In the genomic region with DNA sequence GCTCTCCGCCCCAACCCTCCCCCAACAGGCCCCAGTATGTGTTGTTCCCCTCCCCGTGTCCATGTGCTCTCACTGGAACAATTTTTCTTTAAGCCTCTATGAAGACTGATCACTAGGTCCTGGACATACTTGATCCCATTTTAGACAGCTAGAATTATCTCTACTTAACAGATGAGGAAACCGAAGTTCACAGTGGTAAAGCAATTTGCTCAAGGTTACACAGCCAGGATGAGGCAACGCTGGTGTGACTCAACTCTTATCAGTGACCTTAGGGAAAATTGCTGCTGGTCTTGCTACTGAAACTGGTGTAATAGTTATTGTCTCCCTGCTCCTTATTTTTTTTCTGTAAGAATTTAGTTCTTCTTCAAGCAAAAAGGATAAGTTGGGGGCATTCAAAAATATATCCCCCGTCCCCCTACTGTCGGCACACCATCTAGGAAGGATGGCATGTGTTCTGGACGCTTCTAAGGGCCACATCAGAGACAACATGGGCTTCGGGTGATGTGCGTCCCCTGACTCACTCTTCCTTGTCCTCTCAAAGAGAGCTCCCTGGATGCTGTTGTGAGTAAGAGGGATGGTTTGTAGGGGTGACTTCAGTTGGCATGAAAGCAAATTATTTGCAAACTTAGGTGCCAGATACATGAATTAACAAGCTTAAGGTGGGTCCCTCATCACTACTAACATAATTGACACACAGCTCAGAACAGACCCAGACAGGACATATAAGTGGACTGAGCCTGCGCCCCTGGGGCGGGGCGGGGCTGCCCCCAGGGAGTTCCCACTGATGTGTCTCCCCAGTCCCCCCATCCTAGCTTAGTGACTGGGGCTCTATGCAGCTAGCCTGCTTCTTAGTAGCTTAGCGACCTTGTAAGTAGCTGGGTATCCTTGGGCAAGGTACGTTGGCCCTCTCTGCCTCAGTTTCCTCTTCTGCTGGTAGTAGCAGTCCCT, we compare ENCODE assay signal across 1 cellular context.
A peak's percentile ranks its signal among the peaks of the same experiment; 100 is the strongest.
TF ChIP-seq lines count a peak whose summit lies in the region.

No MANE protein-coding gene starts in this region.

TF ChIP-seq in K562, 482 proteins besides CTCF, POLR2A, EP300 and RAD21 (continued from another document and continues in another):
- TF ChIP-seq, protein P1, sequence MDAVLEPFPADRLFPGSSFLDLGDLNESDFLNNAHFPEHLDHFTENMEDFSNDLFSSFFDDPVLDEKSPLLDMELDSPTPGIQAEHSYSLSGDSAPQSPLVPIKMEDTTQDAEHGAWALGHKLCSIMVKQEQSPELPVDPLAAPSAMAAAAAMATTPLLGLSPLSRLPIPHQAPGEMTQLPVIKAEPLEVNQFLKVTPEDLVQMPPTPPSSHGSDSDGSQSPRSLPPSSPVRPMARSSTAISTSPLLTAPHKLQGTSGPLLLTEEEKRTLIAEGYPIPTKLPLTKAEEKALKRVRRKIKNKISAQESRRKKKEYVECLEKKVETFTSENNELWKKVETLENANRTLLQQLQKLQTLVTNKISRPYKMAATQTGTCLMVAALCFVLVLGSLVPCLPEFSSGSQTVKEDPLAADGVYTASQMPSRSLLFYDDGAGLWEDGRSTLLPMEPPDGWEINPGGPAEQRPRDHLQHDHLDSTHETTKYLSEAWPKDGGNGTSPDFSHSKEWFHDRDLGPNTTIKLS (IDR thresholded peaks at IDR 0.05; ENCODE audit: borderline replicate concordance, low read depth): no peak; the same call in 1 of the 2 replicates
- TF ChIP-seq FOXK2 (conservative IDR thresholded peaks at IDR 0.05 in 1 of 2, IDR thresholded peaks at IDR 0.05 in 1 of 2; ENCODE audit: low read depth in 2 of 2) (peak in 1 of 2 experiments; percentile 23; a peak in 2 of 4 replicates), HIVEP1 (CRISPR knock-in tag; IDR thresholded peaks at IDR 0.05) (no peak), PHF21A (IDR thresholded peaks at IDR 0.05; ENCODE audit: borderline replicate concordance, low read depth) (no peak), RHOXF2B (CRISPR knock-in tag; conservative IDR thresholded peaks at IDR 0.05) (no peak), ZNF311 (CRISPR knock-in tag; IDR thresholded peaks at IDR 0.05) (0 out of 2 replicates have a peak, but pooled peaks have one; percentile 24), YBX1 (IDR thresholded peaks at IDR 0.05) (no peak), IFI16 (CRISPR knock-in tag; IDR thresholded peaks at IDR 0.05) (no peak), CSDE1 (IDR thresholded peaks at IDR 0.05) (no peak), HDAC1 (IDR thresholded peaks at IDR 0.05) (peak in 1 of 2 experiments; percentile 45; a peak in 1 of 4 replicates), CBFA2T3 (IDR thresholded peaks at IDR 0.05) (peak; percentile 94), ZNF384 (IDR thresholded peaks at IDR 0.05; ENCODE audit: low read depth, low read length) (no peak), ZC3H11A (IDR thresholded peaks at IDR 0.05; ENCODE audit: low read depth, low read length) (no peak), STAT5A (IDR thresholded peaks at IDR 0.05; ENCODE audit: borderline replicate concordance, low read length) (peak; percentile 88), RCOR1 (IDR thresholded peaks at IDR 0.05; ENCODE audit: borderline replicate concordance in 1 of 2, low read depth in 2 of 2, low read length in 2 of 2) (peak in 1 of 2 experiments; percentile 87; a peak in 2 of 4 replicates), LCOR (CRISPR knock-in tag; IDR thresholded peaks at IDR 0.05) (no peak), JUNB (CRISPR knock-in tag; conservative IDR thresholded peaks at IDR 0.05) (no peak), ESRRA (IDR thresholded peaks at IDR 0.05; ENCODE audit: borderline replicate concordance, low read depth) (peak; percentile 97), MAFK (IDR thresholded peaks at IDR 0.05; ENCODE audit: low read length) (no peak), TRIM28 (IDR thresholded peaks at IDR 0.05) (peak; percentile 56; the same call in 1 of the 2 replicates), BACH1 (tag; IDR thresholded peaks at IDR 0.05) (0 out of 2 replicates have a peak, but pooled peaks have one; percentile 16), NEUROD1 (IDR thresholded peaks at IDR 0.05; ENCODE audit: borderline replicate concordance, low read depth, low read length, partially characterized antibody) (peak; percentile 87), BRD9 (IDR thresholded peaks at IDR 0.05; ENCODE audit: low read depth, partially characterized antibody) (peak; percentile 77), RAD51 (IDR thresholded peaks at IDR 0.05; ENCODE audit: borderline replicate concordance, low read depth) (peak; percentile 26; the same call in 1 of the 2 replicates), ETV1 (tag; conservative IDR thresholded peaks at IDR 0.05; ENCODE audit: low read depth) (peak; percentile 30; the same call in 1 of the 2 replicates), ZNF699 (CRISPR knock-in tag; IDR thresholded peaks at IDR 0.05; ENCODE audit: insufficient replicate concordance) (no peak), GTF2E2 (tag; IDR thresholded peaks at IDR 0.05) (peak; percentile 82; the same call in 1 of the 2 replicates), NR2C2 (CRISPR knock-in tag; IDR thresholded peaks at IDR 0.05) (no peak), NR2C2 (tag; IDR thresholded peaks at IDR 0.05) (peak; percentile 92), SAP30 (IDR thresholded peaks at IDR 0.05; ENCODE audit: borderline replicate concordance, insufficient read depth, low read depth, low read length, poor library complexity, severe bottlenecking) (no peak), RNF2 (IDR thresholded peaks at IDR 0.05) (peak; percentile 88), ETV5 (CRISPR knock-in tag; IDR thresholded peaks at IDR 0.05; ENCODE audit: low read depth) (no peak; the same call in 1 of the 2 replicates), SMARCA4 (IDR thresholded peaks at IDR 0.05) (peak; percentile 99), MEF2D (tag; conservative IDR thresholded peaks at IDR 0.05; ENCODE audit: low read depth) (peak; percentile 79), DPF2 (IDR thresholded peaks at IDR 0.05) (peak; percentile 99)
- TF ChIP-seq, protein P2, sequence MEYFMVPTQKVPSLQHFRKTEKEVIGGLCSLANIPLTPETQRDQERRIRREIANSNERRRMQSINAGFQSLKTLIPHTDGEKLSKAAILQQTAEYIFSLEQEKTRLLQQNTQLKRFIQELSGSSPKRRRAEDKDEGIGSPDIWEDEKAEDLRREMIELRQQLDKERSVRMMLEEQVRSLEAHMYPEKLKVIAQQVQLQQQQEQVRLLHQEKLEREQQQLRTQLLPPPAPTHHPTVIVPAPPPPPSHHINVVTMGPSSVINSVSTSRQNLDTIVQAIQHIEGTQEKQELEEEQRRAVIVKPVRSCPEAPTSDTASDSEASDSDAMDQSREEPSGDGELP (CRISPR knock-in tag; IDR thresholded peaks at IDR 0.05; ENCODE audit: borderline replicate concordance): peak; percentile 21; the same call in 1 of the 2 replicates
- TF ChIP-seq, protein P3, sequence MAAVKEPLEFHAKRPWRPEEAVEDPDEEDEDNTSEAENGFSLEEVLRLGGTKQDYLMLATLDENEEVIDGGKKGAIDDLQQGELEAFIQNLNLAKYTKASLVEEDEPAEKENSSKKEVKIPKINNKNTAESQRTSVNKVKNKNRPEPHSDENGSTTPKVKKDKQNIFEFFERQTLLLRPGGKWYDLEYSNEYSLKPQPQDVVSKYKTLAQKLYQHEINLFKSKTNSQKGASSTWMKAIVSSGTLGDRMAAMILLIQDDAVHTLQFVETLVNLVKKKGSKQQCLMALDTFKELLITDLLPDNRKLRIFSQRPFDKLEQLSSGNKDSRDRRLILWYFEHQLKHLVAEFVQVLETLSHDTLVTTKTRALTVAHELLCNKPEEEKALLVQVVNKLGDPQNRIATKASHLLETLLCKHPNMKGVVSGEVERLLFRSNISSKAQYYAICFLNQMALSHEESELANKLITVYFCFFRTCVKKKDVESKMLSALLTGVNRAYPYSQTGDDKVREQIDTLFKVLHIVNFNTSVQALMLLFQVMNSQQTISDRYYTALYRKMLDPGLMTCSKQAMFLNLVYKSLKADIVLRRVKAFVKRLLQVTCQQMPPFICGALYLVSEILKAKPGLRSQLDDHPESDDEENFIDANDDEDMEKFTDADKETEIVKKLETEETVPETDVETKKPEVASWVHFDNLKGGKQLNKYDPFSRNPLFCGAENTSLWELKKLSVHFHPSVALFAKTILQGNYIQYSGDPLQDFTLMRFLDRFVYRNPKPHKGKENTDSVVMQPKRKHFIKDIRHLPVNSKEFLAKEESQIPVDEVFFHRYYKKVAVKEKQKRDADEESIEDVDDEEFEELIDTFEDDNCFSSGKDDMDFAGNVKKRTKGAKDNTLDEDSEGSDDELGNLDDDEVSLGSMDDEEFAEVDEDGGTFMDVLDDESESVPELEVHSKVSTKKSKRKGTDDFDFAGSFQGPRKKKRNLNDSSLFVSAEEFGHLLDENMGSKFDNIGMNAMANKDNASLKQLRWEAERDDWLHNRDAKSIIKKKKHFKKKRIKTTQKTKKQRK (IDR thresholded peaks at IDR 0.05; ENCODE audit: borderline replicate concordance, low read depth, low read length): no peak
- TF ChIP-seq, protein P4, sequence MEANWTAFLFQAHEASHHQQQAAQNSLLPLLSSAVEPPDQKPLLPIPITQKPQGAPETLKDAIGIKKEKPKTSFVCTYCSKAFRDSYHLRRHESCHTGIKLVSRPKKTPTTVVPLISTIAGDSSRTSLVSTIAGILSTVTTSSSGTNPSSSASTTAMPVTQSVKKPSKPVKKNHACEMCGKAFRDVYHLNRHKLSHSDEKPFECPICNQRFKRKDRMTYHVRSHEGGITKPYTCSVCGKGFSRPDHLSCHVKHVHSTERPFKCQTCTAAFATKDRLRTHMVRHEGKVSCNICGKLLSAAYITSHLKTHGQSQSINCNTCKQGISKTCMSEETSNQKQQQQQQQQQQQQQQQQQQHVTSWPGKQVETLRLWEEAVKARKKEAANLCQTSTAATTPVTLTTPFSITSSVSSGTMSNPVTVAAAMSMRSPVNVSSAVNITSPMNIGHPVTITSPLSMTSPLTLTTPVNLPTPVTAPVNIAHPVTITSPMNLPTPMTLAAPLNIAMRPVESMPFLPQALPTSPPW (CRISPR knock-in tag; IDR thresholded peaks at IDR 0.05): peak; percentile 45
- TF ChIP-seq, protein P5, sequence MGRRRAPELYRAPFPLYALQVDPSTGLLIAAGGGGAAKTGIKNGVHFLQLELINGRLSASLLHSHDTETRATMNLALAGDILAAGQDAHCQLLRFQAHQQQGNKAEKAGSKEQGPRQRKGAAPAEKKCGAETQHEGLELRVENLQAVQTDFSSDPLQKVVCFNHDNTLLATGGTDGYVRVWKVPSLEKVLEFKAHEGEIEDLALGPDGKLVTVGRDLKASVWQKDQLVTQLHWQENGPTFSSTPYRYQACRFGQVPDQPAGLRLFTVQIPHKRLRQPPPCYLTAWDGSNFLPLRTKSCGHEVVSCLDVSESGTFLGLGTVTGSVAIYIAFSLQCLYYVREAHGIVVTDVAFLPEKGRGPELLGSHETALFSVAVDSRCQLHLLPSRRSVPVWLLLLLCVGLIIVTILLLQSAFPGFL (CRISPR knock-in tag; IDR thresholded peaks at IDR 0.05): no peak
- TF ChIP-seq, protein P6, sequence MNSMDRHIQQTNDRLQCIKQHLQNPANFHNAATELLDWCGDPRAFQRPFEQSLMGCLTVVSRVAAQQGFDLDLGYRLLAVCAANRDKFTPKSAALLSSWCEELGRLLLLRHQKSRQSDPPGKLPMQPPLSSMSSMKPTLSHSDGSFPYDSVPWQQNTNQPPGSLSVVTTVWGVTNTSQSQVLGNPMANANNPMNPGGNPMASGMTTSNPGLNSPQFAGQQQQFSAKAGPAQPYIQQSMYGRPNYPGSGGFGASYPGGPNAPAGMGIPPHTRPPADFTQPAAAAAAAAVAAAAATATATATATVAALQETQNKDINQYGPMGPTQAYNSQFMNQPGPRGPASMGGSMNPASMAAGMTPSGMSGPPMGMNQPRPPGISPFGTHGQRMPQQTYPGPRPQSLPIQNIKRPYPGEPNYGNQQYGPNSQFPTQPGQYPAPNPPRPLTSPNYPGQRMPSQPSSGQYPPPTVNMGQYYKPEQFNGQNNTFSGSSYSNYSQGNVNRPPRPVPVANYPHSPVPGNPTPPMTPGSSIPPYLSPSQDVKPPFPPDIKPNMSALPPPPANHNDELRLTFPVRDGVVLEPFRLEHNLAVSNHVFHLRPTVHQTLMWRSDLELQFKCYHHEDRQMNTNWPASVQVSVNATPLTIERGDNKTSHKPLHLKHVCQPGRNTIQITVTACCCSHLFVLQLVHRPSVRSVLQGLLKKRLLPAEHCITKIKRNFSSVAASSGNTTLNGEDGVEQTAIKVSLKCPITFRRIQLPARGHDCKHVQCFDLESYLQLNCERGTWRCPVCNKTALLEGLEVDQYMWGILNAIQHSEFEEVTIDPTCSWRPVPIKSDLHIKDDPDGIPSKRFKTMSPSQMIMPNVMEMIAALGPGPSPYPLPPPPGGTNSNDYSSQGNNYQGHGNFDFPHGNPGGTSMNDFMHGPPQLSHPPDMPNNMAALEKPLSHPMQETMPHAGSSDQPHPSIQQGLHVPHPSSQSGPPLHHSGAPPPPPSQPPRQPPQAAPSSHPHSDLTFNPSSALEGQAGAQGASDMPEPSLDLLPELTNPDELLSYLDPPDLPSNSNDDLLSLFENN (IDR thresholded peaks at IDR 0.05; ENCODE audit: low read depth in 2 of 2, low read length in 2 of 2): peak in 1 of 2 experiments; percentile 45; a peak in 1 of 4 replicates
- TF ChIP-seq, protein P7, sequence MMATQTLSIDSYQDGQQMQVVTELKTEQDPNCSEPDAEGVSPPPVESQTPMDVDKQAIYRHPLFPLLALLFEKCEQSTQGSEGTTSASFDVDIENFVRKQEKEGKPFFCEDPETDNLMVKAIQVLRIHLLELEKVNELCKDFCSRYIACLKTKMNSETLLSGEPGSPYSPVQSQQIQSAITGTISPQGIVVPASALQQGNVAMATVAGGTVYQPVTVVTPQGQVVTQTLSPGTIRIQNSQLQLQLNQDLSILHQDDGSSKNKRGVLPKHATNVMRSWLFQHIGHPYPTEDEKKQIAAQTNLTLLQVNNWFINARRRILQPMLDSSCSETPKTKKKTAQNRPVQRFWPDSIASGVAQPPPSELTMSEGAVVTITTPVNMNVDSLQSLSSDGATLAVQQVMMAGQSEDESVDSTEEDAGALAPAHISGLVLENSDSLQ (IDR thresholded peaks at IDR 0.05): peak; percentile 49
- TF ChIP-seq, protein P8, sequence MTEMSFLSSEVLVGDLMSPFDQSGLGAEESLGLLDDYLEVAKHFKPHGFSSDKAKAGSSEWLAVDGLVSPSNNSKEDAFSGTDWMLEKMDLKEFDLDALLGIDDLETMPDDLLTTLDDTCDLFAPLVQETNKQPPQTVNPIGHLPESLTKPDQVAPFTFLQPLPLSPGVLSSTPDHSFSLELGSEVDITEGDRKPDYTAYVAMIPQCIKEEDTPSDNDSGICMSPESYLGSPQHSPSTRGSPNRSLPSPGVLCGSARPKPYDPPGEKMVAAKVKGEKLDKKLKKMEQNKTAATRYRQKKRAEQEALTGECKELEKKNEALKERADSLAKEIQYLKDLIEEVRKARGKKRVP (CRISPR knock-in tag; IDR thresholded peaks at IDR 0.05): peak; percentile 82
- TF ChIP-seq, protein P9, sequence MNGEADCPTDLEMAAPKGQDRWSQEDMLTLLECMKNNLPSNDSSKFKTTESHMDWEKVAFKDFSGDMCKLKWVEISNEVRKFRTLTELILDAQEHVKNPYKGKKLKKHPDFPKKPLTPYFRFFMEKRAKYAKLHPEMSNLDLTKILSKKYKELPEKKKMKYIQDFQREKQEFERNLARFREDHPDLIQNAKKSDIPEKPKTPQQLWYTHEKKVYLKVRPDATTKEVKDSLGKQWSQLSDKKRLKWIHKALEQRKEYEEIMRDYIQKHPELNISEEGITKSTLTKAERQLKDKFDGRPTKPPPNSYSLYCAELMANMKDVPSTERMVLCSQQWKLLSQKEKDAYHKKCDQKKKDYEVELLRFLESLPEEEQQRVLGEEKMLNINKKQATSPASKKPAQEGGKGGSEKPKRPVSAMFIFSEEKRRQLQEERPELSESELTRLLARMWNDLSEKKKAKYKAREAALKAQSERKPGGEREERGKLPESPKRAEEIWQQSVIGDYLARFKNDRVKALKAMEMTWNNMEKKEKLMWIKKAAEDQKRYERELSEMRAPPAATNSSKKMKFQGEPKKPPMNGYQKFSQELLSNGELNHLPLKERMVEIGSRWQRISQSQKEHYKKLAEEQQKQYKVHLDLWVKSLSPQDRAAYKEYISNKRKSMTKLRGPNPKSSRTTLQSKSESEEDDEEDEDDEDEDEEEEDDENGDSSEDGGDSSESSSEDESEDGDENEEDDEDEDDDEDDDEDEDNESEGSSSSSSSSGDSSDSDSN (IDR thresholded peaks at IDR 0.05; ENCODE audit: borderline replicate concordance in 1 of 2, low read depth in 2 of 2, low read length in 2 of 2): 0 out of 4 replicates have a peak, but pooled peaks of 1 of the 2 experiments have one; percentile 32
